ENCODE assay signal across 9 cellular contexts in genomic region chr10:15325243-15326002, GRCh38. TPM values are rescaled to one million over a fixed set of nuclear protein-coding genes. Genes with fewer than 3 reads are reported as not detected.
DNase-seq lines count a peak whose midpoint lies in the region; ATAC-seq and TF ChIP-seq lines count a peak whose summit lies in the region.
"Had no signal": no experiment of that assay in that cellular context is flagged by ENCODE, and none has a peak within 500 bp of the region (broad histone marks: within the 10 kb centered on the region; RNA-seq: fewer than 3 reads in every experiment).

No MANE protein-coding gene starts in this region.

- TF ChIP-seq CTCF in fibroblast of pulmonary artery (IDR thresholded peaks at IDR 0.05; ENCODE audit: low read length, missing control alignments) = no peak
- TF ChIP-seq CTCF in ovary (IDR thresholded peaks at IDR 0.05) = no peak
- no peak for TF ChIP-seq CTCF in PC-9 (conservative IDR thresholded peaks at IDR 0.05)

- TF ChIP-seq POLR2A in ovary (IDR thresholded peaks at IDR 0.05) = no peak

- BruUV-seq in PC-9 (replicated peaks; lab: Mats Ljungman, UMichigan) = no TSS peak

- no peaks in the 10 kb centered on the region for H3F3A ChIP-seq in PC-9 (ENCODE audit: insufficient read depth, low read depth)

- no peaks in the 10 kb centered on the region for H3K9me2 ChIP-seq in Karpas-422 (replicated peaks; ENCODE audit: insufficient read depth, low read length)
- no peaks in the 10 kb centered on the region for H3K9me2 ChIP-seq in PC-9 (ENCODE audit: insufficient read depth)

- H3K4me3 ChIP-seq in fibroblast of pulmonary artery (replicated peaks; ENCODE audit: low read depth, low read length) (no peak overlapping the region), ovary (no peak overlapping the region), Karpas-422 (ENCODE audit: low read length) (no peak overlapping the region), PC-9 (no peak overlapping the region)

- no peak overlapping the region for H3K4me2 ChIP-seq in Karpas-422 (ENCODE audit: low read depth, low read length, poor library complexity, severe bottlenecking)
- no peak overlapping the region for H3K4me2 ChIP-seq in PC-9

- H3K79me2 ChIP-seq in Karpas-422 (ENCODE audit: low read length) (no peaks in the 10 kb centered on the region), PC-9 (ENCODE audit: low read depth) (no peaks in the 10 kb centered on the region)

- peak; percentile 45 for ATAC-seq in SK-N-SH treated with all-trans-retinoic acid at 6 μM for 48 hours
- ATAC-seq in GM18498 (IDR thresholded peaks at IDR 0.05; ENCODE audit: unreplicated experiment) = no peak

- H4K20me1 ChIP-seq in Karpas-422 (ENCODE audit: insufficient read depth, low read depth, low read length) = no peaks in the 10 kb centered on the region
- H4K20me1 ChIP-seq in PC-9 (ENCODE audit: insufficient read depth) = no peaks in the 10 kb centered on the region

- TF ChIP-seq EP300 in ovary (IDR thresholded peaks at IDR 0.05) = no peak

- H3K36me3 ChIP-seq in ovary = no peaks in the 10 kb centered on the region
- H3K36me3 ChIP-seq in Karpas-422 (ENCODE audit: insufficient read depth, low read length) = no peaks in the 10 kb centered on the region
- no peaks in the 10 kb centered on the region for H3K36me3 ChIP-seq in PC-9 (ENCODE audit: low read depth)

- H3K9me3 ChIP-seq in ovary (no peaks in the 10 kb centered on the region), Karpas-422 (ENCODE audit: low read length) (no peaks in the 10 kb centered on the region), PC-9 (ENCODE audit: insufficient read depth, low read depth) (no peaks in the 10 kb centered on the region)

- 81 to 90% (median 88%) methylated on average over 21 of the region's 21 CpGs for WGBS in ovary, 3 donors

- H3K9ac ChIP-seq in Karpas-422 (ENCODE audit: low read length) = no peak overlapping the region

- H2AFZ ChIP-seq in Karpas-422 (ENCODE audit: low read length) = no peak overlapping the region
- H2AFZ ChIP-seq in PC-9 = no peak overlapping the region

- intact Hi-C loops in ovary (cut with DNase I) = no loop called here
- intact Hi-C loops in PC-9 (cut with micrococcal nuclease; ENCODE audit: unreplicated experiment) = no loop called here

- peaks cover 3% of the 10 kb centered on the region for H3K4me1 ChIP-seq in ovary (ENCODE audit: insufficient read depth)
- no peaks in the 10 kb centered on the region for H3K4me1 ChIP-seq in Karpas-422 (ENCODE audit: low read length)
- no peaks in the 10 kb centered on the region for H3K4me1 ChIP-seq in PC-9 (replicated peaks; ENCODE audit: insufficient read depth)

- CTCF ChIA-PET in PC-9 (lab: Charles Lee) = no interaction called here

- POLR2A ChIA-PET in PC-9 (lab: Charles Lee; ENCODE audit: unreplicated experiment) = no interaction called here

- H3K27me3 ChIP-seq in ovary (no peaks in the 10 kb centered on the region), Karpas-422 (ENCODE audit: low read length) (no peaks in the 10 kb centered on the region), PC-9 (ENCODE audit: insufficient read depth, low read depth) (peaks cover 28% of the 10 kb centered on the region)

- no peak overlapping the region for H3K27ac ChIP-seq in ovary
- H3K27ac ChIP-seq in Karpas-422 (ENCODE audit: low read length) = no peak overlapping the region
- no peak overlapping the region for H3K27ac ChIP-seq in PC-9

- DNase-seq in HK-2 (ENCODE audit: unreplicated experiment) (peak; percentile 56), fibroblast of pulmonary artery (ENCODE audit: low read depth) (peak; percentile 93), non-pigmented ciliary epithelial cell (ENCODE audit: low read depth) (peak; percentile 48), ovary (no peak), Karpas-422 (no peak), PC-9 (no peak)
- DNase-seq: NCI-H2081 had no signal

TF ChIP-seq in SK-N-SH treated with all-trans-retinoic acid at 6 μM for 48 hours, 23 proteins besides CTCF, POLR2A, EP300 and RAD21:
- TF ChIP-seq TCF4 (CRISPR knock-in tag; IDR thresholded peaks at IDR 0.05; ENCODE audit: borderline replicate concordance) = no peak
- no peak for TF ChIP-seq PATZ1 (CRISPR knock-in tag; IDR thresholded peaks at IDR 0.05; ENCODE audit: borderline replicate concordance)
- 0 out of 2 replicates have a peak, but pooled peaks have one; percentile 14 for TF ChIP-seq ISL1 (CRISPR knock-in tag; IDR thresholded peaks at IDR 0.05)

RNA-seq across cellular contexts. Expression of gene FAM171A1, which starts 45.7 kb away (rescaled TPM):
- total RNA-seq in ovary (10 to 100 TPM in 6 of 7 donors, 1 to 10 TPM in 1; 9.1 to 29.1 (median 23.9) TPM), PC-9 (2021) (3.0 and 3.6 TPM in 2 replicates)
- 10 to 100 TPM; 18.8 to 23.7 TPM for polyA plus RNA-seq in ovary
- not detected in 2 replicates for total RNA-seq in Karpas-422 (2014; rRNA removed; shearing (Covaris generic); ENCODE audit: low replicate concordance)

Comparison
In these comparisons a context has a peak if more than half of its experiments do, and no peak if none do; other contexts are left out.
1. DNase-seq: peak in HK-2 (single experiment), fibroblast of pulmonary artery (single experiment) and non-pigmented ciliary epithelial cell (single experiment); none in ovary (0 of 5), Karpas-422 (single experiment) and PC-9 (0 of 2).